Comparison of ENCODE assay signal across 7 cellular contexts in the genomic region with DNA sequence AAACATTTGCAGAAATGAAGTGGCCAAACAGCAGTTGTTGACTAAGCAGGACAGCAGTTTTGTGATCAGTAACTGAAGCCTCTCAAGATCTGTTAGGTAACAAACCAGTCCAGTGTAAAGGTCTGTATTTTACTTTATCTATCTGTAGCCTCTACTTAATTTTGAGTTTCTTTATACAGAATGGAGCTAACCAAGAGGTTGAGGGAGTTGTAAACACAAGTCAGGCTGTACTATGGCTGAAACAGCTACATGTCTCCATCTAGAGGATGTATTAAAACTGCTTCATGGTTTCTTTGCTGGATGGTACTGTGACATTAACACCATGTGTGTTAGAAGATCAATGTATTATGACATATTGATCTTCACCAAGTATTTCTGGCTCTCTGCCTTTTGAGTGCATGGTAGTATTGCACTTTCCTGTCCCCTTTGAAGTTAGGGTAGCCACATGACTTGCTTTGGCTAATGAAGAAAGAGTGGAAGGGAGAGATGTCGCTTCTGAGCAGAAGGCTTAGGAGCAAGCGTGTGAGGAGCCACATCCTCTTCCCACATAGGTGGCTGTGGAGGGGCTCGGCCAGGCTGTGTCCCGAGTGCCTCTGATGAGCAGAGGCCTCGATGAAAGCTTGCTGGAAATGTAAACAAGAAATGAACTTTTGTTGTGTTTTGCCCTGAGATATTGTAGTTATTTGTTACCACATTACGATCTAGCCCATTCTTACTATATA.
DNase-seq lines count a peak whose midpoint lies in the region; ATAC-seq, FAIRE-seq and TF ChIP-seq lines count a peak whose summit lies in the region.

No MANE protein-coding gene starts in this region.

- H3K4me1 ChIP-seq in esophagus squamous epithelium = peaks cover 0 to 38% (median 3%) of the 10 kb centered on the region in 3 donors
- no peaks in the 10 kb centered on the region for H3K4me1 ChIP-seq in pancreas

- H3K9me3 ChIP-seq in esophagus squamous epithelium (no peaks in the 10 kb centered on the region), pancreas (no peaks in the 10 kb centered on the region)

- peak; percentile 63 for FAIRE-seq in pancreas (lab: Jason Lieb, UNC)

- TF ChIP-seq CTCF in esophagus squamous epithelium (IDR thresholded peaks at IDR 0.05) (peak in 4 of 6 experiments; percentile 43 to 62 (median 47)), pancreas (IDR thresholded peaks at IDR 0.05) (peak; percentile 5 to 40 (median 20))

- intact Hi-C loops in esophagus squamous epithelium (cut with DNase I) = no loop called here
- intact Hi-C loops in pancreas (cut with DNase I) = loop anchor here in 2 of 3 donors (5.0 kb wide), 1 partner anchor 211 kb away; no protein-coding TSS in a partner anchor

- 52 to 57% methylated on average over 6 of the region's 6 CpGs for WGBS in esophagus squamous epithelium, 2 donors
- 43 to 44% methylated on average over 6 of the region's 6 CpGs for WGBS in pancreas, 2 donors

- peak; percentile 52 for DNase-seq in GF-D8 (lab: John Stamatoyannopoulos, UW)
- DNase-seq in RPMI8226 = peak; percentile 37
- DNase-seq in esophagus squamous epithelium (lab: John Stamatoyannopoulos, UW) = no peak
- no peak for DNase-seq in pancreas
- no peak for DNase-seq in DMS79 treated with DMSO at 0.1 percent for 48 hours (lab: John Stamatoyannopoulos, UW)

- H3K4me3 ChIP-seq in esophagus squamous epithelium (no peak overlapping the region), pancreas (no peak overlapping the region)

- H3K27ac ChIP-seq in esophagus squamous epithelium = no peak overlapping the region
- H3K27ac ChIP-seq in pancreas = no peak overlapping the region

- no peaks in the 10 kb centered on the region for H3K36me3 ChIP-seq in esophagus squamous epithelium
- no peaks in the 10 kb centered on the region for H3K36me3 ChIP-seq in pancreas

- H3K27me3 ChIP-seq in esophagus squamous epithelium (no peaks in the 10 kb centered on the region), pancreas (no peaks in the 10 kb centered on the region)

- TF ChIP-seq POLR2A in esophagus squamous epithelium (IDR thresholded peaks at IDR 0.05) = no peak

- peak; percentile 87 for ATAC-seq in GM21360 (IDR thresholded peaks at IDR 0.05; ENCODE audit: unreplicated experiment)
- ATAC-seq in HG03571 (IDR thresholded peaks at IDR 0.05; ENCODE audit: unreplicated experiment) = peak; percentile 67
- peak; percentile 81 to 98 (median 94) for ATAC-seq in pancreas

Comparison
In these comparisons a context has a peak if more than half of its experiments do, and no peak if none do; other contexts are left out.
1. DNase-seq: peak in GF-D8 (single experiment) and RPMI8226 (single experiment); none in esophagus squamous epithelium (single experiment), pancreas (0 of 6) and DMS79 treated with DMSO at 0.1 percent for 48 hours (single experiment).
2. Peak in every context shown above with its lines, with median percentiles within 50 percentile points of each other: ATAC-seq.